In the genomic region with DNA sequence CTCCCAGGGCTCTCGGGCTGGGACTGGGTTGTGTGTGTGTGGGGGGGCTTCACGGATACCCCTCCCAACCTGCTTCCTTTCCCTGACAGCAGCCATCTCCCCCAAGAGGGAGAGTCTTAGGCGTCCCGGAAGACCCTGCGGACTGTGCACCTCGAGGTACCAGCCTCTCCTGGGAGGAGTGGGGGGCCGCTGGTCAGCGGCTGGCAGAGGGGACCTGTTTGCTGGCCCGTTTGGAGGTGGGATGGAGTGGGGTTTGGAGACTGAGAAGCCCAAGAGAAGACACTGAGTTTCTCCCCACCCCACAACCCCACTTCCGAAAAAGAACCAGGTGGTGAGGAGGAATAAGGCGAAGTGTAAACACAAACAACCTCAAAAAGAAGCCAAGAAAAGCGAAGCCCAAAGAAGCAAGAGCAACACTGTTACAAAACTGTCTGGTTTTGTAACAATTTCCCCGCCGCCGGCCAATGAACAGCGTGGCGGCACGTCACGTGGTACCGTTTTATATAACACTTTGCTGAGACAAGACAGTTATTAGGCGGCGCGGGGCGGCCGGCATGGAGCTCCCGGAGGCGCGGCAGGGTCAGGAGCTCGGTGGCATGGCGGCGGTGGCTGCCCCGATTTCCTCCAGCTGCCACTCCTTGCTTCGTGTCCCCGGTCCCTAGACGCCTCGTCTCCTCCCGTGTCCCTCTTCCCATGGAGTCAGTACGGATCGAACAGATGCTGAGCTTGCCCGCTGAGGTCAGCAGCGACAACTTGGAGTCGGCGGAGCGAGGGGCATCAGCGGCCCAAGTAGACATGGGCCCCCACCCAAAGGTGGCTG, we compare ENCODE assay signal across 1 cellular context.
TF ChIP-seq lines count a peak whose summit lies in the region.

A gene (plus strand): TSS at position 531 of the 820 bp plus-strand sequence. CDS start 163 bp downstream, at position 694.

TF ChIP-seq in HEK293, 187 proteins besides CTCF, POLR2A, EP300 and RAD21 (continued from another document):
- TF ChIP-seq KLF16 (tag by site-specific recombination; IDR thresholded peaks at IDR 0.05): 0 out of 2 replicates have a peak, but pooled peaks have one; percentile 35
- TF ChIP-seq, protein P1, sequence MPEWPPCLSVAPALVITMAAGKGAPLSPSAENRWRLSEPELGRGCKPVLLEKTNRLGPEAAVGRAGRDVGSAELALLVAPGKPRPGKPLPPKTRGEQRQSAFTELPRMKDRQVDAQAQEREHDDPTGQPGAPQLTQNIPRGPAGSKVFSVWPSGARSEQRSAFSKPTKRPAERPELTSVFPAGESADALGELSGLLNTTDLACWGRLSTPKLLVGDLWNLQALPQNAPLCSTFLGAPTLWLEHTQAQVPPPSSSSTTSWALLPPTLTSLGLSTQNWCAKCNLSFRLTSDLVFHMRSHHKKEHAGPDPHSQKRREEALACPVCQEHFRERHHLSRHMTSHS (tag by site-specific recombination; IDR thresholded peaks at IDR 0.05): no peak
- TF ChIP-seq OVOL3 (tag by site-specific recombination; IDR thresholded peaks at IDR 0.05): peak; percentile 65
- peak; percentile 72 for TF ChIP-seq YY2 (tag by site-specific recombination; IDR thresholded peaks at IDR 0.05)
- TF ChIP-seq, protein P2, sequence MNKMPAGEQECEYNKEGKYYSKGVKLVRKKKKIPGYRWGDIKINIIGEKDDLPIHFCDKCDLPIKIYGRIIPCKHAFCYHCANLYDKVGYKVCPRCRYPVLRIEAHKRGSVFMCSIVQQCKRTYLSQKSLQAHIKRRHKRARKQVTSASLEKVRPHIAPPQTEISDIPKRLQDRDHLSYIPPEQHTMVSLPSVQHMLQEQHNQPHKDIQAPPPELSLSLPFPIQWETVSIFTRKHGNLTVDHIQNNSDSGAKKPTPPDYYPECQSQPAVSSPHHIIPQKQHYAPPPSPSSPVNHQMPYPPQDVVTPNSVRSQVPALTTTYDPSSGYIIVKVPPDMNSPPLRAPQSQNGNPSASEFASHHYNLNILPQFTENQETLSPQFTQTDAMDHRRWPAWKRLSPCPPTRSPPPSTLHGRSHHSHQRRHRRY (tag by site-specific recombination; IDR thresholded peaks at IDR 0.05): no peak
- 0 out of 2 replicates have a peak, but pooled peaks have one; percentile 13 for TF ChIP-seq KLF1 (tag by site-specific recombination; IDR thresholded peaks at IDR 0.05)
- TF ChIP-seq, protein P3, sequence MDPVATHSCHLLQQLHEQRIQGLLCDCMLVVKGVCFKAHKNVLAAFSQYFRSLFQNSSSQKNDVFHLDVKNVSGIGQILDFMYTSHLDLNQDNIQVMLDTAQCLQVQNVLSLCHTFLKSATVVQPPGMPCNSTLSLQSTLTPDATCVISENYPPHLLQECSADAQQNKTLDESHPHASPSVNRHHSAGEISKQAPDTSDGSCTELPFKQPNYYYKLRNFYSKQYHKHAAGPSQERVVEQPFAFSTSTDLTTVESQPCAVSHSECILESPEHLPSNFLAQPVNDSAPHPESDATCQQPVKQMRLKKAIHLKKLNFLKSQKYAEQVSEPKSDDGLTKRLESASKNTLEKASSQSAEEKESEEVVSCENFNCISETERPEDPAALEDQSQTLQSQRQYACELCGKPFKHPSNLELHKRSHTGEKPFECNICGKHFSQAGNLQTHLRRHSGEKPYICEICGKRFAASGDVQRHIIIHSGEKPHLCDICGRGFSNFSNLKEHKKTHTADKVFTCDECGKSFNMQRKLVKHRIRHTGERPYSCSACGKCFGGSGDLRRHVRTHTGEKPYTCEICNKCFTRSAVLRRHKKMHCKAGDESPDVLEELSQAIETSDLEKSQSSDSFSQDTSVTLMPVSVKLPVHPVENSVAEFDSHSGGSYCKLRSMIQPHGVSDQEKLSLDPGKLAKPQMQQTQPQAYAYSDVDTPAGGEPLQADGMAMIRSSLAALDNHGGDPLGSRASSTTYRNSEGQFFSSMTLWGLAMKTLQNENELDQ (tag by site-specific recombination; IDR thresholded peaks at IDR 0.05; ENCODE audit: low read depth): no peak
- 0 out of 2 replicates have a peak, but pooled peaks have one; percentile 23 for TF ChIP-seq ZBTB17 (tag by site-specific recombination; IDR thresholded peaks at IDR 0.05)
- TF ChIP-seq ZNF76 (tag by site-specific recombination; IDR thresholded peaks at IDR 0.05; ENCODE audit: borderline replicate concordance, low read depth): 0 out of 2 replicates have a peak, but pooled peaks have one; percentile 7
- no peak for TF ChIP-seq ZNF473 (tag by site-specific recombination; IDR thresholded peaks at IDR 0.05)
- peak; percentile 52; the same call in 1 of the 2 replicates for TF ChIP-seq ZXDB (tag by site-specific recombination; IDR thresholded peaks at IDR 0.05)
